In genomic region chr3:16482194-16482769, GRCh38 we compare ENCODE assay signal across 10 cellular contexts. TPM values are rescaled to one million over a fixed set of nuclear protein-coding genes. Genes with fewer than 3 reads are reported as not detected.
DNase-seq lines count a peak whose midpoint lies in the region; ATAC-seq and TF ChIP-seq lines count a peak whose summit lies in the region.
"Had no signal": no experiment of that assay in that cellular context is flagged by ENCODE, and none has a peak within 500 bp of the region (broad histone marks: within the 10 kb centered on the region; RNA-seq: fewer than 3 reads in every experiment).

No MANE protein-coding gene starts in this region.

- H3K4me1 Mint-ChIP-seq in CD8-positive, alpha-beta T cell (ENCODE audit: low read depth) = peaks cover 91% of the 10 kb centered on the region

- H3K27ac Mint-ChIP-seq in CD8-positive, alpha-beta T cell = peak overlapping the region; percentile 89

- peaks cover 52% of the 10 kb centered on the region for H3K36me3 Mint-ChIP-seq in CD8-positive, alpha-beta T cell

- POLR2A ChIA-PET in CD8-positive, alpha-beta T cell (lab: Charles Lee) = interaction anchor here (0.9 to 3.0 kb wide), 7 partner anchors 13 to 1276 kb away, joined by 3 to 16 read pairs (median 4); partner anchors contain the start of genes CAPN7, DPH3 and OXNAD1

- H3K9me3 Mint-ChIP-seq in CD8-positive, alpha-beta T cell = no peaks in the 10 kb centered on the region

- peak overlapping the region; percentile 71 for H3K4me3 Mint-ChIP-seq in CD8-positive, alpha-beta T cell

- H3K9me3 ChIP-seq in CD8-positive, alpha-beta T cell (ENCODE audit: low read length) = no peaks in the 10 kb centered on the region
- H3K9me3 ChIP-seq in KOPT-K1 (ENCODE audit: insufficient read depth, low read length, poor library complexity, severe bottlenecking) (no peaks in the 10 kb centered on the region), left lung (no peaks in the 10 kb centered on the region)

- H3K36me3 ChIP-seq in CD8-positive, alpha-beta T cell (ENCODE audit: insufficient read depth, low read length) = no peaks in the 10 kb centered on the region
- H3K36me3 ChIP-seq in KOPT-K1 (ENCODE audit: insufficient read depth, low read length) (no peaks in the 10 kb centered on the region), left lung (no peaks in the 10 kb centered on the region)

- peak overlapping the region; percentile 4 for H3K4me3 ChIP-seq in CD8-positive, alpha-beta T cell (ENCODE audit: low read depth, low read length)
- H3K4me3 ChIP-seq in left lung = no peak overlapping the region
- H3K4me3 ChIP-seq: coronary artery had no signal

- H3K27me3 Mint-ChIP-seq in CD8-positive, alpha-beta T cell (ENCODE audit: low read depth) = no peaks in the 10 kb centered on the region

- intact Hi-C loops in CD8-positive, alpha-beta T cell (cut with DNase I, micrococcal nuclease) = loop anchor here in 1 of 2 experiments (2.0 kb wide), 1 partner anchor 13 kb away; no protein-coding TSS in a partner anchor
- intact Hi-C loops in left lung (cut with DNase I) = no loop called here

- no peak overlapping the region for H3K27ac ChIP-seq in CD8-positive, alpha-beta T cell (ENCODE audit: low read depth, low read length)
- H3K27ac ChIP-seq in KOPT-K1 (ENCODE audit: low read depth, low read length, poor library complexity, severe bottlenecking) (peak overlapping the region; percentile 47), left lung (peak overlapping the region; percentile 55 to 64)

- no peaks in the 10 kb centered on the region for H3K27me3 ChIP-seq in CD8-positive, alpha-beta T cell (ENCODE audit: insufficient read depth, low read length)
- no peaks in the 10 kb centered on the region for H3K27me3 ChIP-seq in left lung

- DNase-seq in CD8-positive, alpha-beta T cell = no peak
- DNase-seq in left lung = no peak
- no peak for DNase-seq in NCI-H510A treated with DMSO at 0.1 percent for 48 hours (lab: John Stamatoyannopoulos, UW)
- DNase-seq in NCI-H2107 treated with DMSO at 0.1 percent for 48 hours (lab: John Stamatoyannopoulos, UW; ENCODE audit: unreplicated experiment) = no peak
- DNase-seq in SKM-1 treated with dmso at 0.1 percent for 144 hours (lab: John Stamatoyannopoulos, UW; ENCODE audit: unreplicated experiment) = no peak
- DNase-seq in activated CD4-positive, alpha-beta T cell treated with anti-CD3 and anti-CD28 coated beads, Interleukin-2, amount 50 U/mL, for 1 hour = no peak
- DNase-seq: SW 1271 had no signal

- CTCF ChIA-PET in CD8-positive, alpha-beta T cell (lab: Charles Lee) = interaction anchor here (1.5 to 4.2 kb wide), 4 partner anchors 13 to 214 kb away, joined by 3 to 13 read pairs (median 6); no protein-coding TSS in a partner anchor

- ATAC-seq in CD8-positive, alpha-beta T cell = peak; percentile 13
- ATAC-seq in GM21423 (IDR thresholded peaks at IDR 0.05; ENCODE audit: unreplicated experiment) (peak; percentile 24), left lung (no peak)

- peaks cover 38% of the 10 kb centered on the region for H3K4me1 ChIP-seq in CD8-positive, alpha-beta T cell (ENCODE audit: insufficient read depth, low read length)
- H3K4me1 ChIP-seq in left lung = peaks cover 33 to 42% of the 10 kb centered on the region in 2 donors

- TF ChIP-seq CTCF in CD8-positive, alpha-beta T cell (IDR thresholded peaks at IDR 0.05) = no peak
- no peak for TF ChIP-seq CTCF in left lung (IDR thresholded peaks at IDR 0.05)

RNA-seq across cellular contexts. Expression of gene RFTN1, which starts 31.2 kb away (rescaled TPM):
- 10 to 100 TPM; 72.9 to 75.2 TPM for total RNA-seq in CD8-positive, alpha-beta T cell
- total RNA-seq in left lung = 10 to 100 TPM; 47.2 to 85.1 TPM
